Comparison of ENCODE assay signal across 1 cellular context in the genomic region with DNA sequence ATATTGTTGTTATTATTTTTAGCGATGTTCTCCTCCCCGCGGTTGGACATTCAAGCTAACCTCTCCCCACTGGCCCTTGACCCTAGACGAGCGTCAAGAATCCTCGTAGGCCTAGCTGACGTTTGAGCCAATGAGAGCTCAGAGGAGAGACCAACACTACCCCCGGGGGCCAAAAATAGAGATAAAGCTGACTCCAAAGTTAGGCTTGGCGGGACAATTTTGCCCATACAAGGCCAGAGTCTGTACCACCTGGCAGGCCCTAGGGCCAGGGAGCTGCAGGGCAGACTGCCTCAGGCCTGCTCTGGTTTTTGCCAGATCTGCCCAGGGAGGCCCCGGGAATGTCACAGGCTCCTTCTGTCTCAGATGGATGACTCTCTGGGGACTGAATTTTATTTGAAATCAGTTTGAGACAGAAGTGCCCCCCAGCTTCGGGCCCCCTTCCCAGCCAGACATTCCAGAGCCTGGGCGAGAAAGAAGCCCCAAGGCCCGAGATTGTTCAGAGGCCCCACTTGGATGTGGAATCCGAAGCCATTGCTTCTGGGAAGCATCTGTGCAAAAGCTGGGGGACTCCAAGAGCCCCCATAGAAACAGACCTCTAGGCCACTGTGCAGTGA.
A peak's percentile ranks its signal among the peaks of the same experiment; 100 is the strongest.
TF ChIP-seq lines count a peak whose summit lies in the region.

No MANE protein-coding gene starts in this region.

TF ChIP-seq in H1, 55 proteins besides CTCF, POLR2A, EP300 and RAD21:
- TF ChIP-seq, protein P1, sequence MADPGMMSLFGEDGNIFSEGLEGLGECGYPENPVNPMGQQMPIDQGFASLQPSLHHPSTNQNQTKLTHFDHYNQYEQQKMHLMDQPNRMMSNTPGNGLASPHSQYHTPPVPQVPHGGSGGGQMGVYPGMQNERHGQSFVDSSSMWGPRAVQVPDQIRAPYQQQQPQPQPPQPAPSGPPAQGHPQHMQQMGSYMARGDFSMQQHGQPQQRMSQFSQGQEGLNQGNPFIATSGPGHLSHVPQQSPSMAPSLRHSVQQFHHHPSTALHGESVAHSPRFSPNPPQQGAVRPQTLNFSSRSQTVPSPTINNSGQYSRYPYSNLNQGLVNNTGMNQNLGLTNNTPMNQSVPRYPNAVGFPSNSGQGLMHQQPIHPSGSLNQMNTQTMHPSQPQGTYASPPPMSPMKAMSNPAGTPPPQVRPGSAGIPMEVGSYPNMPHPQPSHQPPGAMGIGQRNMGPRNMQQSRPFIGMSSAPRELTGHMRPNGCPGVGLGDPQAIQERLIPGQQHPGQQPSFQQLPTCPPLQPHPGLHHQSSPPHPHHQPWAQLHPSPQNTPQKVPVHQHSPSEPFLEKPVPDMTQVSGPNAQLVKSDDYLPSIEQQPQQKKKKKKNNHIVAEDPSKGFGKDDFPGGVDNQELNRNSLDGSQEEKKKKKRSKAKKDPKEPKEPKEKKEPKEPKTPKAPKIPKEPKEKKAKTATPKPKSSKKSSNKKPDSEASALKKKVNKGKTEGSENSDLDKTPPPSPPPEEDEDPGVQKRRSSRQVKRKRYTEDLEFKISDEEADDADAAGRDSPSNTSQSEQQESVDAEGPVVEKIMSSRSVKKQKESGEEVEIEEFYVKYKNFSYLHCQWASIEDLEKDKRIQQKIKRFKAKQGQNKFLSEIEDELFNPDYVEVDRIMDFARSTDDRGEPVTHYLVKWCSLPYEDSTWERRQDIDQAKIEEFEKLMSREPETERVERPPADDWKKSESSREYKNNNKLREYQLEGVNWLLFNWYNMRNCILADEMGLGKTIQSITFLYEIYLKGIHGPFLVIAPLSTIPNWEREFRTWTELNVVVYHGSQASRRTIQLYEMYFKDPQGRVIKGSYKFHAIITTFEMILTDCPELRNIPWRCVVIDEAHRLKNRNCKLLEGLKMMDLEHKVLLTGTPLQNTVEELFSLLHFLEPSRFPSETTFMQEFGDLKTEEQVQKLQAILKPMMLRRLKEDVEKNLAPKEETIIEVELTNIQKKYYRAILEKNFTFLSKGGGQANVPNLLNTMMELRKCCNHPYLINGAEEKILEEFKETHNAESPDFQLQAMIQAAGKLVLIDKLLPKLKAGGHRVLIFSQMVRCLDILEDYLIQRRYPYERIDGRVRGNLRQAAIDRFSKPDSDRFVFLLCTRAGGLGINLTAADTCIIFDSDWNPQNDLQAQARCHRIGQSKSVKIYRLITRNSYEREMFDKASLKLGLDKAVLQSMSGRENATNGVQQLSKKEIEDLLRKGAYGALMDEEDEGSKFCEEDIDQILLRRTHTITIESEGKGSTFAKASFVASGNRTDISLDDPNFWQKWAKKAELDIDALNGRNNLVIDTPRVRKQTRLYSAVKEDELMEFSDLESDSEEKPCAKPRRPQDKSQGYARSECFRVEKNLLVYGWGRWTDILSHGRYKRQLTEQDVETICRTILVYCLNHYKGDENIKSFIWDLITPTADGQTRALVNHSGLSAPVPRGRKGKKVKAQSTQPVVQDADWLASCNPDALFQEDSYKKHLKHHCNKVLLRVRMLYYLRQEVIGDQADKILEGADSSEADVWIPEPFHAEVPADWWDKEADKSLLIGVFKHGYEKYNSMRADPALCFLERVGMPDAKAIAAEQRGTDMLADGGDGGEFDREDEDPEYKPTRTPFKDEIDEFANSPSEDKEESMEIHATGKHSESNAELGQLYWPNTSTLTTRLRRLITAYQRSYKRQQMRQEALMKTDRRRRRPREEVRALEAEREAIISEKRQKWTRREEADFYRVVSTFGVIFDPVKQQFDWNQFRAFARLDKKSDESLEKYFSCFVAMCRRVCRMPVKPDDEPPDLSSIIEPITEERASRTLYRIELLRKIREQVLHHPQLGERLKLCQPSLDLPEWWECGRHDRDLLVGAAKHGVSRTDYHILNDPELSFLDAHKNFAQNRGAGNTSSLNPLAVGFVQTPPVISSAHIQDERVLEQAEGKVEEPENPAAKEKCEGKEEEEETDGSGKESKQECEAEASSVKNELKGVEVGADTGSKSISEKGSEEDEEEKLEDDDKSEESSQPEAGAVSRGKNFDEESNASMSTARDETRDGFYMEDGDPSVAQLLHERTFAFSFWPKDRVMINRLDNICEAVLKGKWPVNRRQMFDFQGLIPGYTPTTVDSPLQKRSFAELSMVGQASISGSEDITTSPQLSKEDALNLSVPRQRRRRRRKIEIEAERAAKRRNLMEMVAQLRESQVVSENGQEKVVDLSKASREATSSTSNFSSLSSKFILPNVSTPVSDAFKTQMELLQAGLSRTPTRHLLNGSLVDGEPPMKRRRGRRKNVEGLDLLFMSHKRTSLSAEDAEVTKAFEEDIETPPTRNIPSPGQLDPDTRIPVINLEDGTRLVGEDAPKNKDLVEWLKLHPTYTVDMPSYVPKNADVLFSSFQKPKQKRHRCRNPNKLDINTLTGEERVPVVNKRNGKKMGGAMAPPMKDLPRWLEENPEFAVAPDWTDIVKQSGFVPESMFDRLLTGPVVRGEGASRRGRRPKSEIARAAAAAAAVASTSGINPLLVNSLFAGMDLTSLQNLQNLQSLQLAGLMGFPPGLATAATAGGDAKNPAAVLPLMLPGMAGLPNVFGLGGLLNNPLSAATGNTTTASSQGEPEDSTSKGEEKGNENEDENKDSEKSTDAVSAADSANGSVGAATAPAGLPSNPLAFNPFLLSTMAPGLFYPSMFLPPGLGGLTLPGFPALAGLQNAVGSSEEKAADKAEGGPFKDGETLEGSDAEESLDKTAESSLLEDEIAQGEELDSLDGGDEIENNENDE (IDR thresholded peaks at IDR 0.05; ENCODE audit: insufficient replicate concordance, low read length) = no peak
- TF ChIP-seq SRF (IDR thresholded peaks at IDR 0.05; ENCODE audit: low read depth, low read length) = 0 out of 2 replicates have a peak, but pooled peaks have one; percentile 27
